ENCODE assay signal across 8 cellular contexts in the genomic region with DNA sequence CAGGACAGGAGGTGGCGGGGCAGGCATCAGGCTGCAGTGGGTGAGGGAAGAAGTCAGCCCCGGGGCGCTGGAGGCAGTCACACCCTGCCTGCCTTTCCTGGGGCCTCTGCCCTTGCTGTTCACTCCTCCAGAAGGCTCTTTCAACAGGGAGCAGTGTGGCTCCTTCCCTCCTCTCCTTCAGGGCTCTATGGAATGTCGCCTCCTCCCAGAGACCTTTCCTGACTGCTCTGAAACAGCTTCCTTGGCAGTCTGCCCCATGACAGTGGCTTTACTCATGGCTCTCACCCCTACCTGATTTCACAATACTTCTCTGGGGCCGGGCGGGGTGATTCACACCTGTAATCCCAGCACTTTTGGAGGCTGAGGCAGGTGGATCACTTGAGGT. TPM values are rescaled to one million over a fixed set of nuclear protein-coding genes. Genes with fewer than 3 reads are reported as not detected.
A peak's percentile ranks its signal among the peaks of the same experiment; 100 is the strongest.
DNase-seq lines count a peak whose midpoint lies in the region; ATAC-seq and TF ChIP-seq lines count a peak whose summit lies in the region.

No MANE protein-coding gene starts in this region.

- peak; percentile 63 to 70 for ATAC-seq in gastrocnemius medialis
- ATAC-seq in GM21529 (IDR thresholded peaks at IDR 0.05; ENCODE audit: unreplicated experiment), result no peak
- no peak for ATAC-seq in GM21723 (IDR thresholded peaks at IDR 0.05; ENCODE audit: unreplicated experiment)

- CTCF ChIA-PET in HEK293 (lab: Yijun Ruan, JAX), result interaction anchor here (0.6 to 15.2 kb wide), 7 partner anchors 8 to 93 kb away, joined by 3 to 238 read pairs (median 4); partner anchors contain the start of genes HPD and RHOF

- peak overlapping the region; percentile 99 for H3K4me3 Mint-ChIP-seq in T-helper 2 cell treated with Interferon-gamma antibody and Interleukin-4, amounts not matched to agents 5 μg/mL and 100 μg/mL, for 36 hours
- no peak overlapping the region for H3K4me3 Mint-ChIP-seq in endodermal cell

- H3K27me3 Mint-ChIP-seq in T-helper 2 cell treated with Interferon-gamma antibody and Interleukin-4, amounts not matched to agents 5 μg/mL and 100 μg/mL, for 36 hours (ENCODE audit: low read depth), result no peaks in the 10 kb centered on the region
- H3K27me3 Mint-ChIP-seq in endodermal cell (ENCODE audit: insufficient read depth), result no peaks in the 10 kb centered on the region

- TF ChIP-seq POLR2A in gastrocnemius medialis (IDR thresholded peaks at IDR 0.05), result no peak

- H3K27ac ChIP-seq in HEK293 (ENCODE audit: extremely low read depth, low read depth, low read length), result no peak overlapping the region
- H3K27ac ChIP-seq in endodermal cell (ENCODE audit: low read depth, low read length), result no peak overlapping the region
- peak overlapping the region in 2 of 4 donors; percentile 21 to 48 for H3K27ac ChIP-seq in gastrocnemius medialis

- H3K27me3 ChIP-seq in endodermal cell (ENCODE audit: control insufficient read depth, insufficient read depth, low read length, poor library complexity, severe bottlenecking), result no peaks in the 10 kb centered on the region
- no peaks in the 10 kb centered on the region for H3K27me3 ChIP-seq in gastrocnemius medialis

- peak overlapping the region; percentile 100 for H3K27ac Mint-ChIP-seq in T-helper 2 cell treated with Interferon-gamma antibody and Interleukin-4, amounts not matched to agents 5 μg/mL and 100 μg/mL, for 36 hours
- H3K27ac Mint-ChIP-seq in endodermal cell, result peak overlapping the region; percentile 30

- H3K36me3 ChIP-seq in HEK293 (ENCODE audit: control insufficient read depth in 2 of 2, insufficient read depth in 1 of 2, low read length in 2 of 2) (no peaks in the 10 kb centered on the region), endodermal cell (ENCODE audit: control insufficient read depth, insufficient read depth, low read length) (peaks cover 6% of the 10 kb centered on the region), gastrocnemius medialis (no peaks in the 10 kb centered on the region)

- TF ChIP-seq CTCF in HEK293 (tag by site-specific recombination; IDR thresholded peaks at IDR 0.05), result no peak
- no peak for TF ChIP-seq CTCF in endodermal cell (conservative IDR thresholded peaks at IDR 0.05)
- TF ChIP-seq CTCF in gastrocnemius medialis (IDR thresholded peaks at IDR 0.05 in 4 of 5, conservative IDR thresholded peaks at IDR 0.05 in 1 of 5), result no peak

- 89 to 93% methylated on average over 6 of the region's 6 CpGs for WGBS in endodermal cell (ENCODE audit: insufficient coverage in 1 of 2, insufficient read length in 1 of 2), 2 experiments

- POLR2A ChIA-PET in HEK293 (lab: Yijun Ruan, JAX), result interaction anchor here (0.6 to 1.0 kb wide), 3 partner anchors 10 to 1926 kb away, joined by 3 to 8 read pairs (median 3); partner anchors contain the start of gene ATP6V0A2

- H3K9me3 ChIP-seq in HEK293 (ENCODE audit: control insufficient read depth, insufficient read depth, low read depth, low read length) (no peaks in the 10 kb centered on the region), endodermal cell (ENCODE audit: control insufficient read depth, low read length) (no peaks in the 10 kb centered on the region), gastrocnemius medialis (no peaks in the 10 kb centered on the region)

- peaks cover 76% of the 10 kb centered on the region for H3K4me1 Mint-ChIP-seq in T-helper 2 cell treated with Interferon-gamma antibody and Interleukin-4, amounts not matched to agents 5 μg/mL and 100 μg/mL, for 36 hours (ENCODE audit: low read depth)
- H3K4me1 Mint-ChIP-seq in endodermal cell, result peaks cover 17% of the 10 kb centered on the region

- in situ Hi-C loops in gastrocnemius medialis (cut with MboI; ENCODE audit: low sequenced_read_pairs in 4 of 4), result no loop called here

- no peak for DNase-seq in T-helper 2 cell treated with Interferon-gamma antibody and Interleukin-4, amounts not matched to agents 5 μg/mL and 100 μg/mL, for 36 hours (ENCODE audit: low spot score)
- DNase-seq in endodermal cell (no peak), gastrocnemius medialis (peak; percentile 58 to 81), nucleus accumbens (lab: John Stamatoyannopoulos, UW) (no peak), globus pallidus (ENCODE audit: low spot score) (no peak)

- intact Hi-C loops in gastrocnemius medialis (cut with DNase I; ENCODE audit: low total_unique reads), result no loop called here

- H3K9me3 Mint-ChIP-seq in T-helper 2 cell treated with Interferon-gamma antibody and Interleukin-4, amounts not matched to agents 5 μg/mL and 100 μg/mL, for 36 hours, result no peaks in the 10 kb centered on the region
- no peaks in the 10 kb centered on the region for H3K9me3 Mint-ChIP-seq in endodermal cell

- H3K4me1 ChIP-seq in HEK293 (ENCODE audit: control insufficient read depth, insufficient read depth, low read length) (no peaks in the 10 kb centered on the region), endodermal cell (ENCODE audit: control insufficient read depth, insufficient read depth, low read length) (peaks cover 7% of the 10 kb centered on the region), gastrocnemius medialis (peaks cover 10 to 14% of the 10 kb centered on the region in 2 donors)

- H3K4me3 ChIP-seq in HEK293 (ENCODE audit: low read depth, low read length) (no peak overlapping the region), endodermal cell (ENCODE audit: low read length) (no peak overlapping the region), gastrocnemius medialis (no peak overlapping the region)

- H3K9ac ChIP-seq in endodermal cell (ENCODE audit: extremely low read depth, low read length, poor library complexity, severe bottlenecking), result no peak overlapping the region

- peaks cover 63% of the 10 kb centered on the region for H3K36me3 Mint-ChIP-seq in T-helper 2 cell treated with Interferon-gamma antibody and Interleukin-4, amounts not matched to agents 5 μg/mL and 100 μg/mL, for 36 hours (ENCODE audit: low read depth)
- peaks cover 21% of the 10 kb centered on the region for H3K36me3 Mint-ChIP-seq in endodermal cell (ENCODE audit: low read depth)

TF ChIP-seq in HEK293, 187 proteins besides CTCF, POLR2A, EP300 and RAD21 (continues in another document):
- no peak for TF ChIP-seq ZNF501 (tag by site-specific recombination; IDR thresholded peaks at IDR 0.05)
- TF ChIP-seq ZNF677 (tag by site-specific recombination; IDR thresholded peaks at IDR 0.05), result no peak
- peak; percentile 42; the same call in 1 of the 2 replicates for TF ChIP-seq ZNF394 (tag by site-specific recombination; IDR thresholded peaks at IDR 0.05; ENCODE audit: borderline replicate concordance)
- no peak for TF ChIP-seq ZNF335 (tag by site-specific recombination; conservative IDR thresholded peaks at IDR 0.05)
- TF ChIP-seq KLF8 (tag by site-specific recombination; IDR thresholded peaks at IDR 0.05), result no peak; the same call in 1 of the 2 replicates
- TF ChIP-seq ZNF843 (tag by site-specific recombination; IDR thresholded peaks at IDR 0.05), result no peak
- no peak for TF ChIP-seq ZNF670 (tag by site-specific recombination; IDR thresholded peaks at IDR 0.05; ENCODE audit: low read depth)
- no peak for TF ChIP-seq GLI2 (tag by site-specific recombination; IDR thresholded peaks at IDR 0.05; ENCODE audit: borderline replicate concordance, low read depth)
- TF ChIP-seq, protein P1, sequence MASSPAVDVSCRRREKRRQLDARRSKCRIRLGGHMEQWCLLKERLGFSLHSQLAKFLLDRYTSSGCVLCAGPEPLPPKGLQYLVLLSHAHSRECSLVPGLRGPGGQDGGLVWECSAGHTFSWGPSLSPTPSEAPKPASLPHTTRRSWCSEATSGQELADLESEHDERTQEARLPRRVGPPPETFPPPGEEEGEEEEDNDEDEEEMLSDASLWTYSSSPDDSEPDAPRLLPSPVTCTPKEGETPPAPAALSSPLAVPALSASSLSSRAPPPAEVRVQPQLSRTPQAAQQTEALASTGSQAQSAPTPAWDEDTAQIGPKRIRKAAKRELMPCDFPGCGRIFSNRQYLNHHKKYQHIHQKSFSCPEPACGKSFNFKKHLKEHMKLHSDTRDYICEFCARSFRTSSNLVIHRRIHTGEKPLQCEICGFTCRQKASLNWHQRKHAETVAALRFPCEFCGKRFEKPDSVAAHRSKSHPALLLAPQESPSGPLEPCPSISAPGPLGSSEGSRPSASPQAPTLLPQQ (tag by site-specific recombination; IDR thresholded peaks at IDR 0.05), result 0 out of 2 replicates have a peak, but pooled peaks have one; percentile 17
- peak; percentile 52; the same call in 1 of the 2 replicates for TF ChIP-seq OSR2 (tag by site-specific recombination; IDR thresholded peaks at IDR 0.05)
- no peak for TF ChIP-seq ZNF473 (tag by site-specific recombination; IDR thresholded peaks at IDR 0.05)
- TF ChIP-seq ZNF664 (tag by site-specific recombination; IDR thresholded peaks at IDR 0.05), result no peak
- TF ChIP-seq, protein P2, sequence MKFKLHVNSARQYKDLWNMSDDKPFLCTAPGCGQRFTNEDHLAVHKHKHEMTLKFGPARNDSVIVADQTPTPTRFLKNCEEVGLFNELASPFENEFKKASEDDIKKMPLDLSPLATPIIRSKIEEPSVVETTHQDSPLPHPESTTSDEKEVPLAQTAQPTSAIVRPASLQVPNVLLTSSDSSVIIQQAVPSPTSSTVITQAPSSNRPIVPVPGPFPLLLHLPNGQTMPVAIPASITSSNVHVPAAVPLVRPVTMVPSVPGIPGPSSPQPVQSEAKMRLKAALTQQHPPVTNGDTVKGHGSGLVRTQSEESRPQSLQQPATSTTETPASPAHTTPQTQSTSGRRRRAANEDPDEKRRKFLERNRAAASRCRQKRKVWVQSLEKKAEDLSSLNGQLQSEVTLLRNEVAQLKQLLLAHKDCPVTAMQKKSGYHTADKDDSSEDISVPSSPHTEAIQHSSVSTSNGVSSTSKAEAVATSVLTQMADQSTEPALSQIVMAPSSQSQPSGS (tag by site-specific recombination; IDR thresholded peaks at IDR 0.05; ENCODE audit: low read depth), result no peak
- 0 out of 2 replicates have a peak, but pooled peaks have one; percentile 33 for TF ChIP-seq ZBTB20 (tag by site-specific recombination; IDR thresholded peaks at IDR 0.05)
- TF ChIP-seq ZNF514 (tag by site-specific recombination; IDR thresholded peaks at IDR 0.05), result no peak
- no peak for TF ChIP-seq ZNF558 (tag by site-specific recombination; IDR thresholded peaks at IDR 0.05)
- TF ChIP-seq ZNF121 (tag by site-specific recombination; IDR thresholded peaks at IDR 0.05), result no peak
- TF ChIP-seq ZFP37 (tag by site-specific recombination; IDR thresholded peaks at IDR 0.05), result no peak

RNA-seq across cellular contexts. Expression of gene RHOF, which starts 7.1 kb away (rescaled TPM):
- total RNA-seq in endodermal cell (10 to 100 TPM; 31.0 to 35.6 TPM), gastrocnemius medialis (1 to 10 TPM; 2.9 to 6.8 (median 4.1) TPM)
- polyA plus RNA-seq in endodermal cell (2013, experiment 1 of 2), result 24.1 TPM
- polyA plus RNA-seq in endodermal cell (2013, experiment 2 of 2), result 19.1 TPM

RNA-seq across cellular contexts. Expression of gene SETD1B, which starts 17.4 kb away (rescaled TPM):
- total RNA-seq in endodermal cell, result 10 to 100 TPM; 30.7 to 32.6 TPM
- polyA plus RNA-seq in endodermal cell (2013, experiment 1 of 2), result 10.6 TPM
- polyA plus RNA-seq in endodermal cell (2013, experiment 2 of 2), result 10.3 TPM
- total RNA-seq in gastrocnemius medialis, result 1 to 10 TPM; 2.2 to 9.3 (median 6.2) TPM

Comparison
In these comparisons a context has a peak if more than half of its experiments do, and no peak if none do; other contexts are left out.
1. DNase-seq: peak in gastrocnemius medialis (2 of 2); none in T-helper 2 cell treated with Interferon-gamma antibody and Interleukin-4, amounts not matched to agents 5 μg/mL and 100 μg/mL, for 36 hours (single experiment), endodermal cell (single experiment), nucleus accumbens (0 of 56) and globus pallidus (single experiment).
2. ATAC-seq: peak in gastrocnemius medialis (2 of 2); none in GM21529 (single experiment) and GM21723 (single experiment).
3. RNA of gene RHOF, which starts 7.1 kb away (total RNA-seq): 31.0 to 35.6 TPM in endodermal cell; 2.9 to 6.8 TPM in gastrocnemius medialis; every median in the first group is over 4 times any median in the second.